ENCODE assay signal across 8 cellular contexts in the genomic region with DNA sequence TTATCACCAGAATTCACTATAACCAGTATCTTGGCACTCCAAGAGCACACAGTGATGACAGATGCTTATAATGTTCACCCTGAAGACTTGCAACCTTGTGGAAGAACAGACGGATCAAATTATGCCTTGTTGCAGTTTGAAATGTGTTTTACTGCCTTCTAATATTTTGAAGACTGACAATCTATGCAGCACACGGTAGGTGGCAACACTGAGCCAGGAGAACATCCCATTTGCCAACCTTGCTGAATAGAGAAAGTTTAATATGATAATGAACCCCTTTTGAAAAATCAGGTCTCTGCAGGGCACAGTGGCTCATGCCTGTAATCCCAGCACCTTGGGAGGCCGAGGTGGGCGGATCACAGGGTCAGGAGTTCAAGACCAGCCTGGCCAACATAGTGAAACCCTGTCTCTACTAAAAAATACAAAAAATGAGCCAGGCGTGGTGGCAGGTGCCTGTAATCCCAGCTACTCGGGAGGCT.
A peak's percentile ranks its signal among the peaks of the same experiment; 100 is the strongest.
DNase-seq lines count a peak whose midpoint lies in the region; ATAC-seq, FAIRE-seq and TF ChIP-seq lines count a peak whose summit lies in the region.
"Not testable (repeated sequence)": the region's sequence is repeated elsewhere in the genome, so short reads cannot be mapped to it uniquely, and the experiment has no call there.

No MANE protein-coding gene starts in this region.

- not testable (repeated sequence) for H3K9me2 ChIP-seq in DOHH2 (replicated peaks; ENCODE audit: control insufficient read depth, low read length)

- not testable (repeated sequence) for H3F3A ChIP-seq in DOHH2 (ENCODE audit: control insufficient read depth, insufficient read depth)

- SMC1A ChIA-PET in GM12878 (lab: Charles Lee; ENCODE audit: uncharacterized antibody, unreplicated experiment) = interaction anchor here (1.1 to 7.7 kb wide), 4 partner anchors 9 to 127 kb away, joined by 4 to 80 read pairs (median 8); no protein-coding TSS in a partner anchor

- peak overlapping the region in 1 of 3 experiments; percentile 51 for H3K27ac Mint-ChIP-seq in nephron

- CTCF ChIA-PET in HEK293 (lab: Yijun Ruan, JAX) (interaction anchor here (0.6 to 2.3 kb wide), 5 partner anchors 19 to 151 kb away, joined by 3 to 12 read pairs (median 3); no protein-coding TSS in a partner anchor), GM12878 (lab: Yijun Ruan, JAX) (interaction anchor here (0.7 to 11.4 kb wide), 10 partner anchors 15 to 150 kb away, joined by 3 to 126 read pairs (median 6); no protein-coding TSS in a partner anchor)

- ATAC-seq in GM12878 (peak; percentile 88), upper lobe of left lung (ENCODE audit: low FRiP score in 2 of 2) (peak; percentile 40 to 64)

- H3K4me2 ChIP-seq in DOHH2 (ENCODE audit: low read length); GM12878 (ENCODE audit: control insufficient read depth, insufficient read depth): not testable (repeated sequence)

- RAD21 ChIA-PET in GM12878 (lab: Charles Lee; ENCODE audit: unreplicated experiment) = interaction anchor here (0.6 to 4.2 kb wide), 4 partner anchors 14 to 140 kb away, joined by 3 to 34 read pairs (median 8); no protein-coding TSS in a partner anchor

- peak; percentile 72 for TF ChIP-seq CTCF in DOHH2 (IDR thresholded peaks at IDR 0.05; ENCODE audit: low read depth, low read length, poor library complexity, severe bottlenecking)
- TF ChIP-seq CTCF in HEK293 (tag by site-specific recombination; IDR thresholded peaks at IDR 0.05) = peak; percentile 48; the same call in 1 of the 2 replicates
- peak; percentile 64 to 85 (median 78) for TF ChIP-seq CTCF in GM12878 (IDR thresholded peaks at IDR 0.05 in 2 of 3, conservative IDR thresholded peaks at IDR 0.05 in 1 of 3; ENCODE audit: control insufficient read depth in 2 of 3, extremely low read depth in 1 of 3, insufficient read depth in 1 of 3, low read depth in 3 of 3, low read length in 3 of 3)
- TF ChIP-seq CTCF in nephron (IDR thresholded peaks at IDR 0.05; ENCODE audit: unreplicated experiment in 3 of 3) = peak; percentile 66 to 73 (median 71)
- peak in 5 of 6 experiments; percentile 31 to 58 (median 47) for TF ChIP-seq CTCF in upper lobe of left lung (IDR thresholded peaks at IDR 0.05)

- H3K4me3 ChIP-seq in DOHH2 (ENCODE audit: low read length); HEK293 (ENCODE audit: low read depth, low read length); GM12878; upper lobe of left lung: not testable (repeated sequence)

- peaks cover 20% of the 10 kb centered on the region for H3K4me1 Mint-ChIP-seq in nephron

- POLR2A ChIA-PET in HEK293 (lab: Yijun Ruan, JAX) = not testable (repeated sequence)
- POLR2A ChIA-PET in GM12878 (lab: Charles Lee) = interaction anchor here (0.7 kb wide), 1 partner anchor 24 kb away, joined by 4 read pairs; no protein-coding TSS in a partner anchor

- not testable (repeated sequence) for H3K27me3 Mint-ChIP-seq in nephron (ENCODE audit: low read depth)

- peak; percentile 86 for TF ChIP-seq RAD21 in GM12878 (IDR thresholded peaks at IDR 0.05; ENCODE audit: insufficient read depth, low read depth, low read length)

- H3K27ac ChIP-seq in DOHH2 (ENCODE audit: low read depth, low read length); HEK293 (ENCODE audit: extremely low read depth, low read depth, low read length); GM12878 (ENCODE audit: control insufficient read depth, insufficient read depth); upper lobe of left lung: not testable (repeated sequence)

- not testable (repeated sequence) for TF ChIP-seq EP300 in GM12878 (IDR thresholded peaks at IDR 0.05; ENCODE audit: borderline replicate concordance in 1 of 2, control insufficient read depth in 1 of 2, low read depth in 2 of 2, low read length in 2 of 2); upper lobe of left lung (IDR thresholded peaks at IDR 0.05)

- not testable (repeated sequence) for H3K36me3 ChIP-seq in DOHH2 (ENCODE audit: control insufficient read depth, low read length); HEK293 (ENCODE audit: control insufficient read depth in 2 of 2, insufficient read depth in 1 of 2, low read length in 2 of 2); GM12878 (ENCODE audit: control insufficient read depth in 2 of 2, insufficient read depth in 2 of 2, low read length in 1 of 2); upper lobe of left lung

- H3K9ac ChIP-seq in GM12878 (ENCODE audit: control insufficient read depth, insufficient read depth, low read length) = not testable (repeated sequence)

- DNase-seq in NCI-H146 (lab: John Stamatoyannopoulos, UW) = peak; percentile 41
- DNase-seq in SIG-M5 treated with dmso at 0.1 percent for 504 hours (lab: John Stamatoyannopoulos, UW; ENCODE audit: unreplicated experiment) = peak; percentile 37
- DNase-seq in GM12878 (ENCODE audit: low read depth, low spot score); upper lobe of left lung: not testable (repeated sequence)
- DNase-seq in head of caudate nucleus = peak in 22 of 42 donors; percentile 13 to 66 (median 42)

- FAIRE-seq in GM12878 (lab: Jason Lieb, UNC) = peak; percentile 94

- H3K9me3 Mint-ChIP-seq in nephron = not testable (repeated sequence)

- in situ Hi-C loops in GM12878 (cut with MboI) = not testable (repeated sequence)

- H3K9me3 ChIP-seq in DOHH2 (ENCODE audit: control insufficient read depth, insufficient read depth, low read length); HEK293 (ENCODE audit: control insufficient read depth, insufficient read depth, low read depth, low read length); GM12878 (replicated peaks; ENCODE audit: control insufficient read depth, insufficient read depth, low read length); upper lobe of left lung: not testable (repeated sequence)

- 6% methylated on average over 6 of the region's 6 CpGs for WGBS in GM12878 (ENCODE audit: insufficient coverage, insufficient replicate concordance, low lambda C conversion rate, missing lambda C conversion rate)
- 37 to 44% methylated on average over 6 of the region's 6 CpGs for WGBS in upper lobe of left lung, 2 donors

- H3K4me1 ChIP-seq in DOHH2 (ENCODE audit: control insufficient read depth, low read length); HEK293 (ENCODE audit: control insufficient read depth, insufficient read depth, low read length); GM12878 (ENCODE audit: control insufficient read depth, insufficient read depth, low read length); upper lobe of left lung: not testable (repeated sequence)

- not testable (repeated sequence) for H4K20me1 ChIP-seq in DOHH2 (ENCODE audit: control insufficient read depth, insufficient read depth, low read depth, low read length); GM12878 (ENCODE audit: control insufficient read depth, insufficient read depth)

- not testable (repeated sequence) for H3K79me2 ChIP-seq in DOHH2 (ENCODE audit: control insufficient read depth, low read length); GM12878 (ENCODE audit: control insufficient read depth, insufficient read depth, low read length)

- BruUV-seq in GM12878 (replicated peaks; lab: Mats Ljungman, UMichigan) = not testable (repeated sequence)

- peaks cover 21% of the 10 kb centered on the region for H3K27me3 ChIP-seq in DOHH2 (ENCODE audit: control insufficient read depth, low read length)
- not testable (repeated sequence) for H3K27me3 ChIP-seq in GM12878 (replicated peaks in 1 of 2; ENCODE audit: control insufficient read depth in 2 of 2, insufficient read depth in 2 of 2, low read length in 1 of 2); upper lobe of left lung

- TF ChIP-seq POLR2A in GM12878 (IDR thresholded peaks at IDR 0.05; ENCODE audit: low read depth, low read length); upper lobe of left lung (IDR thresholded peaks at IDR 0.05): not testable (repeated sequence)

- intact Hi-C loops in GM12878 (cut with micrococcal nuclease; ENCODE audit: unreplicated experiment) = loop anchor here (1.0 kb wide), 2 partner anchors 116 to 127 kb away; no protein-coding TSS in a partner anchor
- intact Hi-C loops in head of caudate nucleus (cut with DNase I) = not testable (repeated sequence)

- H3K4me3 Mint-ChIP-seq in nephron = not testable (repeated sequence)

- H2AFZ ChIP-seq in GM12878 (ENCODE audit: control insufficient read depth, low read depth, low read length) = peak overlapping the region; percentile 38; the same call in 1 of the 2 replicates

- not testable (repeated sequence) for H3K36me3 Mint-ChIP-seq in nephron (ENCODE audit: low read depth)

TF ChIP-seq in HEK293, 187 proteins besides CTCF, POLR2A, EP300 and RAD21 (continues in another document):
- TF ChIP-seq ZBTB8A (tag by site-specific recombination; IDR thresholded peaks at IDR 0.05) = peak; percentile 42; the same call in 1 of the 2 replicates
- 0 out of 2 replicates have a peak, but pooled peaks have one; percentile 12 for TF ChIP-seq ZFHX2 (tag by site-specific recombination; conservative IDR thresholded peaks at IDR 0.05)

TF ChIP-seq in GM12878, 131 proteins besides CTCF, POLR2A, EP300 and RAD21:
- peak; percentile 68 for TF ChIP-seq SMC3 (IDR thresholded peaks at IDR 0.05; ENCODE audit: borderline replicate concordance, low read length)
- 0 out of 2 replicates have a peak, but pooled peaks have one; percentile 41 for TF ChIP-seq YY1 (IDR thresholded peaks at IDR 0.05; ENCODE audit: low read depth, low read length)
